ENCODE assay signal across 8 cellular contexts in genomic region chr2:195660265-195660890, GRCh38. TPM values are rescaled to one million over a fixed set of nuclear protein-coding genes. Genes with fewer than 3 reads are reported as not detected.
DNase-seq lines count a peak whose midpoint lies in the region; ATAC-seq and TF ChIP-seq lines count a peak whose summit lies in the region.

No MANE protein-coding gene starts in this region.

- TF ChIP-seq CTCF in cardiac muscle cell (IDR thresholded peaks at IDR 0.05; ENCODE audit: low read depth, low read length) (peak; percentile 75), WTC11 (IDR thresholded peaks at IDR 0.05) (peak; percentile 76), cardiac fibroblast (IDR thresholded peaks at IDR 0.05; ENCODE audit: low read depth, low read length) (peak; percentile 83), lower leg skin (IDR thresholded peaks at IDR 0.05) (peak in 1 of 3 donors; percentile 24)

- peak overlapping the region; percentile 97 for H3K4me3 Mint-ChIP-seq in WTC11

- WGBS in lower leg skin, 2 donors = 31 to 33% methylated on average over 5 of the region's 5 CpGs

- no peak for TF ChIP-seq POLR2A in lower leg skin (IDR thresholded peaks at IDR 0.05)

- H3K27me3 Mint-ChIP-seq in WTC11 (ENCODE audit: low read depth) = no peaks in the 10 kb centered on the region

- H3K4me3 ChIP-seq in cardiac muscle cell = peak overlapping the region; percentile 88
- peak overlapping the region; percentile 85 to 91 for H3K4me3 ChIP-seq in cardiac fibroblast (replicated peaks in 1 of 2; ENCODE audit: low read depth in 2 of 2, low read length in 2 of 2)
- no peak overlapping the region for H3K4me3 ChIP-seq in lower leg skin (ENCODE audit: low read depth, poor library complexity, severe bottlenecking)

- DNase-seq in cardiac muscle cell (ENCODE audit: low read depth in 1 of 2, low spot score in 1 of 2) (peak; percentile 82 to 85), Right ventricle myocardium superior (no peak), NCI-H2029 treated with DMSO at 0.1 percent for 48 hours (lab: John Stamatoyannopoulos, UW) (peak; percentile 21), WTC11 (ENCODE audit: low spot score) (peak; percentile 66), cardiac fibroblast (ENCODE audit: low read depth in 2 of 2) (peak; percentile 85 to 88), lower leg skin (ENCODE audit: low spot score in 2 of 2) (peak; percentile 81 to 90)
- peak; percentile 80 for DNase-seq in stimulated activated CD8-positive, alpha-beta memory T cell treated with anti-CD3 and anti-CD28 coated beads, Interleukin-12 subunit alpha, Interleukin-12 subunit beta, amount 100 ng/mL, for 1 hour (ENCODE audit: low read depth)

- peaks cover 15% of the 10 kb centered on the region for H3K4me1 ChIP-seq in cardiac muscle cell (ENCODE audit: low read depth)

- no peaks in the 10 kb centered on the region for H3K27me3 ChIP-seq in cardiac muscle cell

- H3K27ac ChIP-seq in cardiac muscle cell = no peak overlapping the region

- H3K4me1 Mint-ChIP-seq in WTC11 = peaks cover 48% of the 10 kb centered on the region

- H3K9me3 Mint-ChIP-seq in WTC11 = no peaks in the 10 kb centered on the region

- CTCF ChIA-PET in WTC11 (lab: Charles Lee) = interaction anchor here (0.5 to 2.0 kb wide), 31 partner anchors 9 to 408 kb away, joined by 3 to 32 read pairs (median 4); partner anchors contain the start of gene DNAH7

- H3K27ac Mint-ChIP-seq in WTC11 = peak overlapping the region; percentile 76

- intact Hi-C loops in Right ventricle myocardium superior (cut with DNase I) (loop anchor here (10.0 kb wide), 1 partner anchor 404 kb away; the partner anchor contains the start of gene DNAH7), lower leg skin (cut with DNase I; ENCODE audit: low total_unique reads) (no loop called here)

- H3K36me3 Mint-ChIP-seq in WTC11 = no peaks in the 10 kb centered on the region

- no peaks in the 10 kb centered on the region for H3K9me3 ChIP-seq in cardiac muscle cell (ENCODE audit: low read depth)

- POLR2A ChIA-PET in WTC11 (lab: Charles Lee) = no interaction called here

- no peaks in the 10 kb centered on the region for H3K36me3 ChIP-seq in cardiac muscle cell

- ATAC-seq in Right ventricle myocardium superior (ENCODE audit: poor library complexity) = no peak
- ATAC-seq in WTC11 = no peak
- ATAC-seq in HG03108 (IDR thresholded peaks at IDR 0.05; ENCODE audit: unreplicated experiment) = no peak

TF ChIP-seq in WTC11, 78 proteins besides CTCF, POLR2A, EP300 and RAD21 (continues in another document):
- TF ChIP-seq AR (CRISPR knock-in tag; IDR thresholded peaks at IDR 0.05) (no peak), MAX (CRISPR knock-in tag; IDR thresholded peaks at IDR 0.05) (no peak), GRHL2 (CRISPR knock-in tag; IDR thresholded peaks at IDR 0.05; ENCODE audit: insufficient replicate concordance, severe bottlenecking) (no peak), ZNF138 (CRISPR knock-in tag; conservative IDR thresholded peaks at IDR 0.05) (no peak), ATF6 (CRISPR knock-in tag; IDR thresholded peaks at IDR 0.05) (no peak), MYBL2 (CRISPR knock-in tag; IDR thresholded peaks at IDR 0.05) (no peak), RELA (CRISPR knock-in tag; IDR thresholded peaks at IDR 0.05; ENCODE audit: borderline replicate concordance) (no peak), CREB1 (CRISPR knock-in tag; IDR thresholded peaks at IDR 0.05) (no peak), FOXK1 (CRISPR knock-in tag; IDR thresholded peaks at IDR 0.05) (no peak), ELF4 (CRISPR knock-in tag; IDR thresholded peaks at IDR 0.05; ENCODE audit: low read depth) (no peak), NR3C1 (CRISPR knock-in tag; conservative IDR thresholded peaks at IDR 0.05; ENCODE audit: low read depth) (no peak), IRF2 (CRISPR knock-in tag; IDR thresholded peaks at IDR 0.05; ENCODE audit: borderline replicate concordance, low read depth) (no peak), NFE2L1 (CRISPR knock-in tag; IDR thresholded peaks at IDR 0.05) (no peak), ETV6 (CRISPR knock-in tag; IDR thresholded peaks at IDR 0.05) (no peak), EMX1 (CRISPR knock-in tag; IDR thresholded peaks at IDR 0.05) (no peak)
- TF ChIP-seq, protein P1, sequence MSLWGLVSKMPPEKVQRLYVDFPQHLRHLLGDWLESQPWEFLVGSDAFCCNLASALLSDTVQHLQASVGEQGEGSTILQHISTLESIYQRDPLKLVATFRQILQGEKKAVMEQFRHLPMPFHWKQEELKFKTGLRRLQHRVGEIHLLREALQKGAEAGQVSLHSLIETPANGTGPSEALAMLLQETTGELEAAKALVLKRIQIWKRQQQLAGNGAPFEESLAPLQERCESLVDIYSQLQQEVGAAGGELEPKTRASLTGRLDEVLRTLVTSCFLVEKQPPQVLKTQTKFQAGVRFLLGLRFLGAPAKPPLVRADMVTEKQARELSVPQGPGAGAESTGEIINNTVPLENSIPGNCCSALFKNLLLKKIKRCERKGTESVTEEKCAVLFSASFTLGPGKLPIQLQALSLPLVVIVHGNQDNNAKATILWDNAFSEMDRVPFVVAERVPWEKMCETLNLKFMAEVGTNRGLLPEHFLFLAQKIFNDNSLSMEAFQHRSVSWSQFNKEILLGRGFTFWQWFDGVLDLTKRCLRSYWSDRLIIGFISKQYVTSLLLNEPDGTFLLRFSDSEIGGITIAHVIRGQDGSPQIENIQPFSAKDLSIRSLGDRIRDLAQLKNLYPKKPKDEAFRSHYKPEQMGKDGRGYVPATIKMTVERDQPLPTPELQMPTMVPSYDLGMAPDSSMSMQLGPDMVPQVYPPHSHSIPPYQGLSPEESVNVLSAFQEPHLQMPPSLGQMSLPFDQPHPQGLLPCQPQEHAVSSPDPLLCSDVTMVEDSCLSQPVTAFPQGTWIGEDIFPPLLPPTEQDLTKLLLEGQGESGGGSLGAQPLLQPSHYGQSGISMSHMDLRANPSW (CRISPR knock-in tag; conservative IDR thresholded peaks at IDR 0.05; ENCODE audit: low read depth) = no peak
- TF ChIP-seq, protein P2, sequence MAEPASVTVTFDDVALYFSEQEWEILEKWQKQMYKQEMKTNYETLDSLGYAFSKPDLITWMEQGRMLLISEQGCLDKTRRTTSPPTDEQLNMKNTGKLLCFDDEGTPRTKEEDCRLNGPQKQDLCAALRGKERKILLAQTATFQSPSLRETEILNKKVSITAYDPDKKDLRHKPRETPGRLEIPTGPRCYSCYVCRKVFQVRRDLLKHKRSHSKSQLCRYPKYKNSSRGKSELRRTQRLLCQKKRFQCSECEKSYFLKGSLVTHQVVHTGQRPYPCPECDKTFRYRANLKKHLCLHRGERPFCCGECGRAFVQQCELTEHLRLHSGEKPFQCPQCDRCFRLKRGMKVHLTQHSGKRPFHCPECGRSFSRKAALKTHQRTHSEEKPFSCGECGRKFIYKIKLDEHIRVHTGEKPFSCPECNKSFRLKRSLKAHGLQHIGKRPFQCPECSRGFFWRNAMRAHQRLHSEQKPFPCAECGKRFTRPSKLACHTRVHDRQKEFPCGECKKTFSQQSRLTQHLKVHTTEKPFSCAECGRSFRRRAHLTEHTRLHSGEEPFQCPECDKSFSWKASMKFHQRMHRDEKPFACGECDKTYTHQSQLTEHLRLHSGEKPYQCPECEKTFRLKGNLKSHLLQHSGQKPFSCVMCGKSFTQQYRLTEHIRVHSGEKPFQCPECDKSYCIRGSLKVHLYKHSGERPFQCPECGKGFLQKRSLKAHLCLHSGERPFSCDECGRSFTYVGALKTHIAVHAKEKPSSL (CRISPR knock-in tag; conservative IDR thresholded peaks at IDR 0.05) = no peak

RNA-seq across cellular contexts. Expression of gene SLC39A10, which starts 3.4 kb away (rescaled TPM):
- total RNA-seq in cardiac muscle cell = 32.3 and 57.0 TPM in 2 replicates
- 38.0 and 61.3 TPM in 2 replicates for polyA plus RNA-seq in cardiac muscle cell
- total RNA-seq in Right ventricle myocardium superior = 9.6 TPM
- 141 to 167 TPM (median 144 TPM) in 3 replicates for total RNA-seq in WTC11 (2021)
- 10 to 100 TPM in 2 of 4 donors, 1 to 10 TPM in 2; 8.0 to 13.6 (median 10.5) TPM for total RNA-seq in lower leg skin
